Comparison of ENCODE assay signal across 15 cellular contexts in the genomic region with DNA sequence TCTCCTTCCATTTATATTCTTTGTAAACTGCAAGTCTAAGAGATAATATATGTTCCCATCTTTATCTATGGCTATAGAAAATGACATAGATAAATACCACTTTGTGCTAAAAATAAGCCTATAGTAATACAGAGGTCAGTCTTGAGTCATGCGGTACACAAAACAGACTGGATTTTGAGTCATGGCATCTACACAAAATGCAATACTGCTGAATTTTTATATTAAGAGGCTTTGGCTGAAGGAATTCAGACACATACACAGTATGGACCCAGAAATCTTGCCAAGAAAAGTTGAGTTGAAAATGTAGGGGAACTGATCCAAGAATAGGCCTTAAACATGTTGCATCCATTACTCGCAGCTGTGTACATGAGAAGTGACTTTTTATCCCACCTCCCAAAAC.
DNase-seq lines count a peak whose midpoint lies in the region; ATAC-seq and TF ChIP-seq lines count a peak whose summit lies in the region.
"Had no signal": no experiment of that assay in that cellular context is flagged by ENCODE, and none has a peak within 500 bp of the region (broad histone marks: within the 10 kb centered on the region; RNA-seq: fewer than 3 reads in every experiment).

No MANE protein-coding gene starts in this region.

- no peak overlapping the region for H3K27ac ChIP-seq in brain microvascular endothelial cell
- H3K27ac ChIP-seq in smooth muscle cell (ENCODE audit: low read depth) = peak overlapping the region; percentile 14
- no peak overlapping the region for H3K27ac ChIP-seq in upper lobe of right lung

- in situ Hi-C loops in brain microvascular endothelial cell (cut with HindIII; ENCODE audit: low pct_ligation_motif_present, low sequenced_read_pairs) = no loop called here

- H3K4me2 ChIP-seq in smooth muscle cell = peak overlapping the region; percentile 44

- DNase-seq in LHCN-M2 (ENCODE audit: low read depth) (peak; percentile 32), brain microvascular endothelial cell (peak; percentile 34), fibroblast of the aortic adventitia (ENCODE audit: low read depth) (peak; percentile 6), smooth muscle cell (lab: John Stamatoyannopoulos, UW; ENCODE audit: unreplicated experiment) (no peak), upper lobe of right lung (no peak), NCI-H1436 (lab: John Stamatoyannopoulos, UW) (no peak)
- DNase-seq: C1 segment of cervical spinal cord, EL, NCI-H1092, NCI-H187 treated with DMSO at 0.1 percent for 48 hours, NCI-H510A, NCI-H82, Right ventricle myocardium superior had no signal

- no peaks in the 10 kb centered on the region for H3K27me3 ChIP-seq in brain microvascular endothelial cell (replicated peaks)
- H3K27me3 ChIP-seq in smooth muscle cell (ENCODE audit: low read depth) = no peaks in the 10 kb centered on the region
- H3K27me3 ChIP-seq in upper lobe of right lung = no peaks in the 10 kb centered on the region

- TF ChIP-seq CTCF in brain microvascular endothelial cell (IDR thresholded peaks at IDR 0.05; ENCODE audit: low read depth, low read length, missing control alignments) (no peak), fibroblast of the aortic adventitia (IDR thresholded peaks at IDR 0.05; ENCODE audit: insufficient read depth, low read length) (no peak), smooth muscle cell (IDR thresholded peaks at IDR 0.05; ENCODE audit: borderline replicate concordance, insufficient read depth, poor library complexity, severe bottlenecking) (no peak), upper lobe of right lung (IDR thresholded peaks at IDR 0.05) (no peak)

- no peaks in the 10 kb centered on the region for H3F3A ChIP-seq in smooth muscle cell (ENCODE audit: low read depth)

- intact Hi-C loops in upper lobe of right lung (cut with DNase I) = no loop called here

- no peaks in the 10 kb centered on the region for H4K20me1 ChIP-seq in smooth muscle cell (ENCODE audit: low read depth)

- H3K9me3 ChIP-seq in smooth muscle cell (replicated peaks; ENCODE audit: low read depth) (no peaks in the 10 kb centered on the region), upper lobe of right lung (no peaks in the 10 kb centered on the region)

- H2AFZ ChIP-seq in smooth muscle cell (ENCODE audit: low read depth) = no peak overlapping the region

- WGBS in smooth muscle cell (ENCODE audit: low lambda C conversion rate) = 63% methylated on average over 2 of the region's 2 CpGs

- no peak for ATAC-seq in upper lobe of right lung
- ATAC-seq in GM21786 (IDR thresholded peaks at IDR 0.05; ENCODE audit: unreplicated experiment) = no peak
- ATAC-seq: HCT116 had no signal

- no peak overlapping the region for H3K4me3 ChIP-seq in brain microvascular endothelial cell (ENCODE audit: low read depth, low read length)
- no peak overlapping the region for H3K4me3 ChIP-seq in fibroblast of the aortic adventitia (ENCODE audit: low read depth, low read length)
- no peak overlapping the region for H3K4me3 ChIP-seq in smooth muscle cell
- no peak overlapping the region for H3K4me3 ChIP-seq in upper lobe of right lung

- H3K36me3 ChIP-seq in brain microvascular endothelial cell (replicated peaks) (no peaks in the 10 kb centered on the region), smooth muscle cell (ENCODE audit: low read depth) (peaks cover 5% of the 10 kb centered on the region), upper lobe of right lung (no peaks in the 10 kb centered on the region)

- no peak overlapping the region for H3K9ac ChIP-seq in smooth muscle cell (ENCODE audit: low read depth)

- H3K4me1 ChIP-seq in smooth muscle cell (ENCODE audit: low read depth) (no peaks in the 10 kb centered on the region), upper lobe of right lung (no peaks in the 10 kb centered on the region)

- peaks cover 6% of the 10 kb centered on the region for H3K79me2 ChIP-seq in smooth muscle cell (ENCODE audit: low read depth)

Comparison
In these comparisons a context has a peak if more than half of its experiments do, and no peak if none do; other contexts are left out.
1. DNase-seq: peak in LHCN-M2 (single experiment), brain microvascular endothelial cell (single experiment) and fibroblast of the aortic adventitia (single experiment); none in smooth muscle cell (single experiment), upper lobe of right lung (single experiment) and NCI-H1436 (single experiment).